ENCODE assay signal across 8 cellular contexts in genomic region chr17:56594528-56595418, GRCh38. TPM values are rescaled to one million over a fixed set of nuclear protein-coding genes. Genes with fewer than 3 reads are reported as not detected.
A peak's percentile ranks its signal among the peaks of the same experiment; 100 is the strongest.
DNase-seq lines count a peak whose midpoint lies in the region; ATAC-seq and TF ChIP-seq lines count a peak whose summit lies in the region.

No MANE protein-coding gene starts in this region.

- POLR2A ChIA-PET in activated CD4-positive, alpha-beta T cell treated with anti-CD3 and anti-CD28 coated beads for 36 hours (lab: Charles Lee) = no interaction called here

- H3K36me3 Mint-ChIP-seq in activated CD4-positive, alpha-beta T cell treated with anti-CD3 and anti-CD28 coated beads for 36 hours (ENCODE audit: low read depth) = no peaks in the 10 kb centered on the region
- no peaks in the 10 kb centered on the region for H3K36me3 Mint-ChIP-seq in osteocyte (ENCODE audit: unreplicated experiment)

- CTCF ChIA-PET in activated CD4-positive, alpha-beta T cell treated with anti-CD3 and anti-CD28 coated beads for 36 hours (lab: Charles Lee) = interaction anchor here (0.6 to 7.7 kb wide), 8 partner anchors 9 to 362 kb away, joined by 3 to 109 read pairs (median 4); no protein-coding TSS in a partner anchor

- H3K27ac Mint-ChIP-seq in activated CD4-positive, alpha-beta T cell treated with anti-CD3 and anti-CD28 coated beads for 36 hours = peak overlapping the region; percentile 51
- no peak overlapping the region for H3K27ac Mint-ChIP-seq in osteocyte (ENCODE audit: unreplicated experiment)

- intact Hi-C loops in activated CD4-positive, alpha-beta T cell treated with anti-CD3 and anti-CD28 coated beads for 36 hours (cut with DNase I, micrococcal nuclease) = loop anchor here in 1 of 2 experiments (5.0 to 10.0 kb wide), 3 partner anchors 318 to 1170 kb away; partner anchors contain the start of genes COIL, MMD and TRIM25

- H3K27me3 Mint-ChIP-seq in activated CD4-positive, alpha-beta T cell treated with anti-CD3 and anti-CD28 coated beads for 36 hours = peaks cover 25% of the 10 kb centered on the region
- peaks cover 56% of the 10 kb centered on the region for H3K27me3 Mint-ChIP-seq in osteocyte (ENCODE audit: unreplicated experiment)

- TF ChIP-seq CTCF in osteocyte (IDR thresholded peaks at IDR 0.05) = no peak

- no peak overlapping the region for H3K27ac ChIP-seq in esophagus (ENCODE audit: low read depth in 2 of 2, low read length in 1 of 2)

- H3K4me3 ChIP-seq in esophagus (ENCODE audit: low read depth in 1 of 2, low read length in 2 of 2) = peak overlapping the region; percentile 48 to 51

- H3K9me3 Mint-ChIP-seq in activated CD4-positive, alpha-beta T cell treated with anti-CD3 and anti-CD28 coated beads for 36 hours (ENCODE audit: low read depth) = no peaks in the 10 kb centered on the region
- no peaks in the 10 kb centered on the region for H3K9me3 Mint-ChIP-seq in osteocyte (ENCODE audit: unreplicated experiment)

- peaks cover 0 to 10% of the 10 kb centered on the region in 2 donors for H3K27me3 ChIP-seq in esophagus (ENCODE audit: control insufficient read depth in 1 of 2, insufficient read depth in 2 of 2, low read length in 2 of 2)

- H3K4me1 ChIP-seq in esophagus (ENCODE audit: control insufficient read depth in 2 of 2, insufficient read depth in 2 of 2, low read length in 1 of 2) = peaks cover 12 to 17% of the 10 kb centered on the region in 2 donors

- no peaks in the 10 kb centered on the region for H3K36me3 ChIP-seq in esophagus (ENCODE audit: control insufficient read depth in 2 of 2, insufficient read depth in 2 of 2, low read length in 1 of 2)

- ATAC-seq in activated CD4-positive, alpha-beta T cell treated with anti-CD3 and anti-CD28 coated beads for 36 hours = peak; percentile 20
- ATAC-seq in GM21529 (IDR thresholded peaks at IDR 0.05; ENCODE audit: unreplicated experiment) = no peak

- peak; percentile 22 for DNase-seq in COLO668 (lab: John Stamatoyannopoulos, UW; ENCODE audit: unreplicated experiment)
- DNase-seq in HuH-7 (ENCODE audit: low spot score) = peak; percentile 44
- peak; percentile 58 for DNase-seq in activated CD4-positive, alpha-beta T cell treated with anti-CD3 and anti-CD28 coated beads for 36 hours
- DNase-seq in osteocyte (ENCODE audit: extremely low spot score, unreplicated experiment) = no peak
- no peak for DNase-seq in cerebellar nuclear complex (lab: John Stamatoyannopoulos, UW)
- no peak for DNase-seq in kidney glomerular epithelial cell (lab: John Stamatoyannopoulos, UW)

- 1% methylated on average over 50 of the region's 50 CpGs for WGBS in esophagus, 2 donors

- peak overlapping the region; percentile 68 for H3K4me3 Mint-ChIP-seq in activated CD4-positive, alpha-beta T cell treated with anti-CD3 and anti-CD28 coated beads for 36 hours
- H3K4me3 Mint-ChIP-seq in osteocyte (ENCODE audit: unreplicated experiment) = peak overlapping the region; percentile 59

- H3K4me1 Mint-ChIP-seq in activated CD4-positive, alpha-beta T cell treated with anti-CD3 and anti-CD28 coated beads for 36 hours = peaks cover 39% of the 10 kb centered on the region
- peaks cover 32% of the 10 kb centered on the region for H3K4me1 Mint-ChIP-seq in osteocyte (ENCODE audit: unreplicated experiment)

- H3K9me3 ChIP-seq in esophagus (ENCODE audit: control insufficient read depth in 2 of 2, insufficient read depth in 1 of 2, low read depth in 1 of 2, low read length in 1 of 2) = no peaks in the 10 kb centered on the region

RNA-seq across cellular contexts. Expression of gene NOG, which starts 1.3 kb away (rescaled TPM):
- 1 to 10 TPM; 2.6 to 3.4 TPM for total RNA-seq in activated CD4-positive, alpha-beta T cell treated with anti-CD3 and anti-CD28 coated beads for 36 hours
- under 1 TPM; 0.06 to 0.24 TPM for polyA plus RNA-seq in esophagus
- total RNA-seq in osteocyte = not detected in 2 replicates

Comparison
In these comparisons a context has a peak if more than half of its experiments do, and no peak if none do; other contexts are left out.
1. DNase-seq: peak in COLO668 (single experiment), HuH-7 (single experiment) and activated CD4-positive, alpha-beta T cell treated with anti-CD3 and anti-CD28 coated beads for 36 hours (single experiment); none in osteocyte (single experiment), cerebellar nuclear complex (0 of 2) and kidney glomerular epithelial cell (single experiment).